Comparison of ENCODE assay signal across 9 cellular contexts in genomic region chr3:129593230-129593594, GRCh38. TPM values are rescaled to one million over a fixed set of nuclear protein-coding genes. Genes with fewer than 3 reads are reported as not detected.
DNase-seq lines count a peak whose midpoint lies in the region; ATAC-seq and TF ChIP-seq lines count a peak whose summit lies in the region.
"Had no signal": no experiment of that assay in that cellular context is flagged by ENCODE, and none has a peak within 500 bp of the region (broad histone marks: within the 10 kb centered on the region; RNA-seq: fewer than 3 reads in every experiment).

No MANE protein-coding gene starts in this region.

- no peaks in the 10 kb centered on the region for H3K9me3 ChIP-seq in Panc1 (ENCODE audit: control insufficient read depth, insufficient read depth, low read depth, low read length)
- H3K9me3 ChIP-seq in gastroesophageal sphincter = no peaks in the 10 kb centered on the region
- no peaks in the 10 kb centered on the region for H3K9me3 ChIP-seq in gastrocnemius medialis

- no peak for TF ChIP-seq POLR2A in gastroesophageal sphincter (IDR thresholded peaks at IDR 0.05)
- no peak for TF ChIP-seq POLR2A in gastrocnemius medialis (IDR thresholded peaks at IDR 0.05)

- in situ Hi-C loops in Panc1 (cut with HindIII; ENCODE audit: low pct_unique_long_range_greater_than_20kb, low sequenced_read_pairs) (no loop called here), gastrocnemius medialis (cut with MboI; ENCODE audit: low sequenced_read_pairs in 4 of 4) (no loop called here)

- CTCF ChIA-PET in Panc1 (lab: Charles Lee) = interaction anchor here (0.6 to 1.6 kb wide), 2 partner anchors 15 to 265 kb away, joined by 3 to 6 read pairs; no protein-coding TSS in a partner anchor

- H3K27me3 ChIP-seq in Panc1 (ENCODE audit: control insufficient read depth, insufficient read depth, low read length) = no peaks in the 10 kb centered on the region
- H3K27me3 ChIP-seq in gastroesophageal sphincter = no peaks in the 10 kb centered on the region
- H3K27me3 ChIP-seq in gastrocnemius medialis = no peaks in the 10 kb centered on the region

- TF ChIP-seq EP300 in gastroesophageal sphincter (IDR thresholded peaks at IDR 0.05) = no peak

- H3K4me1 ChIP-seq in Panc1 (ENCODE audit: control insufficient read depth, insufficient read depth, low read length) (peaks cover 97% of the 10 kb centered on the region), gastroesophageal sphincter (peaks cover 0 to 100% (median 71%) of the 10 kb centered on the region in 3 donors), gastrocnemius medialis (peaks cover 67 to 74% of the 10 kb centered on the region in 2 donors)

- ATAC-seq in Panc1 = peak; percentile 1; the same call in 1 of the 2 replicates
- no peak for ATAC-seq in gastroesophageal sphincter
- no peak for ATAC-seq in gastrocnemius medialis

- POLR2A ChIA-PET in Panc1 (lab: Charles Lee) = no interaction called here

- no TSS peak for BruUV-seq in Panc1 (replicated peaks; lab: Mats Ljungman, UMichigan)

- no peak overlapping the region for H3K4me3 ChIP-seq in GM12865 (ENCODE audit: low read depth, low read length)
- H3K4me3 ChIP-seq in Panc1 (ENCODE audit: low read depth in 2 of 2, low read length in 2 of 2) = peak overlapping the region in 1 of 2 experiments; percentile 43; a peak in 1 of 4 replicates
- peak overlapping the region in 1 of 2 donors; percentile 22 for H3K4me3 ChIP-seq in gastroesophageal sphincter
- H3K4me3 ChIP-seq in gastrocnemius medialis = peak overlapping the region in 3 of 4 donors; percentile 17 to 34 (median 19)

- H3K36me3 ChIP-seq in Panc1 (ENCODE audit: control insufficient read depth, insufficient read depth, low read length) = no peaks in the 10 kb centered on the region
- peaks cover 0 to 10% of the 10 kb centered on the region in 2 donors for H3K36me3 ChIP-seq in gastroesophageal sphincter
- no peaks in the 10 kb centered on the region for H3K36me3 ChIP-seq in gastrocnemius medialis

- no peak for DNase-seq in GM12865 (ENCODE audit: low read depth)
- DNase-seq in Panc1 (ENCODE audit: low read depth, low spot score) = no peak
- DNase-seq in gastrocnemius medialis = no peak
- no peak for DNase-seq in head of caudate nucleus
- DNase-seq in stimulated activated CD4-positive, alpha-beta T cell treated with anti-CD3 and anti-CD28 coated beads, Interleukin-4, amount 100 ng/mL, for 24 hours = no peak
- no peak for DNase-seq in NCI-H2081 treated with DMSO at 0.1 percent for 48 hours (lab: John Stamatoyannopoulos, UW)
- DNase-seq in SKM-1 (lab: John Stamatoyannopoulos, UW; ENCODE audit: unreplicated experiment) = no peak

- intact Hi-C loops in Panc1 (cut with micrococcal nuclease; ENCODE audit: unreplicated experiment) (no loop called here), gastrocnemius medialis (cut with DNase I; ENCODE audit: low total_unique reads) (loop anchor here (5.0 kb wide), 1 partner anchor 36 kb away; no protein-coding TSS in a partner anchor), head of caudate nucleus (cut with DNase I) (no loop called here)

- TF ChIP-seq CTCF in GM12865 (IDR thresholded peaks at IDR 0.05; ENCODE audit: insufficient read depth, low read depth, low read length, missing control alignments) = peak; percentile 2
- TF ChIP-seq CTCF in Panc1 (IDR thresholded peaks at IDR 0.05) = no peak
- no peak for TF ChIP-seq CTCF in gastroesophageal sphincter (IDR thresholded peaks at IDR 0.05)
- TF ChIP-seq CTCF in gastrocnemius medialis (IDR thresholded peaks at IDR 0.05 in 4 of 5, conservative IDR thresholded peaks at IDR 0.05 in 1 of 5) = no peak

- H3K27ac ChIP-seq in Panc1 (ENCODE audit: low read length) = peak overlapping the region; percentile 99
- peak overlapping the region; percentile 12 to 84 (median 78) for H3K27ac ChIP-seq in gastroesophageal sphincter
- peak overlapping the region; percentile 68 to 86 (median 81) for H3K27ac ChIP-seq in gastrocnemius medialis

- 63 to 86% methylated on average over 5 to 7 of the region's 8 CpGs for WGBS in gastroesophageal sphincter (ENCODE audit: low coverage in 1 of 2), 2 donors

RNA-seq across cellular contexts. Expression of gene PLXND1, which starts 13.3 kb away (rescaled TPM):
- 248 TPM for total RNA-seq in Panc1 (2021; ENCODE audit: unreplicated experiment)
- polyA plus RNA-seq in Panc1 (2012; ENCODE audit: insufficient read length) = 456 TPM
- total RNA-seq in gastroesophageal sphincter = 10 to 100 TPM; 45.0 to 77.9 (median 61.5) TPM
- 10 to 100 TPM; 15.7 to 70.9 (median 19.9) TPM for total RNA-seq in gastrocnemius medialis

RNA-seq across cellular contexts. Expression of gene H1-8, which starts 50.2 kb away (rescaled TPM):
- total RNA-seq in Panc1 (2021; ENCODE audit: unreplicated experiment) = not detected
- not detected for polyA plus RNA-seq in Panc1 (2012; ENCODE audit: insufficient read length)
- not detected for total RNA-seq in gastroesophageal sphincter
- total RNA-seq in gastrocnemius medialis = not detected
- total RNA-seq: epithelial cell of proximal tubule had no signal
